Comparison of ENCODE assay signal across 23 cellular contexts in genomic region chrX:153526040-153526439, GRCh38. TPM values are rescaled to one million over a fixed set of nuclear protein-coding genes. Genes with fewer than 3 reads are reported as not detected.
A peak's percentile ranks its signal among the peaks of the same experiment; 100 is the strongest.
DNase-seq lines count a peak whose midpoint lies in the region; ATAC-seq and TF ChIP-seq lines count a peak whose summit lies in the region.
"Had no signal": no experiment of that assay in that cellular context is flagged by ENCODE, and none has a peak within 500 bp of the region (broad histone marks: within the 10 kb centered on the region; RNA-seq: fewer than 3 reads in every experiment).

No MANE protein-coding gene starts in this region.

- H3K36me3 ChIP-seq in BE2C = no peaks in the 10 kb centered on the region
- H3K36me3 ChIP-seq in HEK293 (ENCODE audit: control insufficient read depth in 2 of 2, insufficient read depth in 1 of 2, low read length in 2 of 2) = no peaks in the 10 kb centered on the region
- no peaks in the 10 kb centered on the region; the same call in 1 of the 2 replicates for H3K36me3 ChIP-seq in WERI-Rb-1
- H3K36me3 ChIP-seq in Karpas-422 (ENCODE audit: insufficient read depth, low read length) = no peaks in the 10 kb centered on the region
- H3K36me3 ChIP-seq: BLaER1, HAP-1 had no signal

- no peaks in the 10 kb centered on the region for H3K79me2 ChIP-seq in Karpas-422 (ENCODE audit: low read length)

- DNase-seq in BE2C = peak; percentile 70
- DNase-seq in NCI-H69 (lab: John Stamatoyannopoulos, UW) = peak; percentile 64
- peak; percentile 83 for DNase-seq in WERI-Rb-1
- DNase-seq in Karpas-422 = no peak
- DNase-seq in NCI-H146 treated with DMSO at 0.1 percent for 48 hours (lab: John Stamatoyannopoulos, UW; ENCODE audit: unreplicated experiment) = no peak
- DNase-seq: Caco-2; CD4-positive, alpha-beta T cell; MV-4-11; NCI-H2029; NCI-H774; RPMI8226; SHP77; T-helper 1 cell had no signal

- POLR2A ChIA-PET in HEK293 (lab: Yijun Ruan, JAX) = no interaction called here

- no peak overlapping the region for H2AFZ ChIP-seq in Karpas-422 (ENCODE audit: low read length)
- H2AFZ ChIP-seq: GM23338 had no signal

- H3K27me3 ChIP-seq in BE2C = no peaks in the 10 kb centered on the region
- peaks cover 15% of the 10 kb centered on the region for H3K27me3 ChIP-seq in WERI-Rb-1 (ENCODE audit: insufficient read depth, low read depth, severe bottlenecking)
- H3K27me3 ChIP-seq in Karpas-422 (ENCODE audit: low read length) = no peaks in the 10 kb centered on the region

- H3K4me2 ChIP-seq in Karpas-422 (ENCODE audit: low read depth, low read length, poor library complexity, severe bottlenecking) = no peak overlapping the region
- H3K4me2 ChIP-seq: A549, BLaER1, GM23338 had no signal

- H3K9me3 ChIP-seq in BE2C (no peaks in the 10 kb centered on the region), HEK293 (ENCODE audit: control insufficient read depth, insufficient read depth, low read depth, low read length) (no peaks in the 10 kb centered on the region), WERI-Rb-1 (ENCODE audit: severe bottlenecking) (no peaks in the 10 kb centered on the region), Karpas-422 (ENCODE audit: low read length) (no peaks in the 10 kb centered on the region)
- H3K9me3 ChIP-seq: A549, BLaER1, Caco-2, HAP-1 had no signal

- H3K9ac ChIP-seq in Karpas-422 (ENCODE audit: low read length) = no peak overlapping the region
- H3K9ac ChIP-seq: BLaER1 had no signal

- ATAC-seq in GM18861 (IDR thresholded peaks at IDR 0.05; ENCODE audit: unreplicated experiment) (no peak), GM21528 (IDR thresholded peaks at IDR 0.05; ENCODE audit: low FRiP score, unreplicated experiment) (no peak)
- ATAC-seq: A549, GM23338 had no signal

- H3K9me2 ChIP-seq in Karpas-422 (replicated peaks; ENCODE audit: insufficient read depth, low read length) = no peaks in the 10 kb centered on the region

- TF ChIP-seq CTCF in BE2C (IDR thresholded peaks at IDR 0.05; ENCODE audit: low read depth, low read length) (no peak), HEK293 (tag by site-specific recombination; IDR thresholded peaks at IDR 0.05) (no peak), WERI-Rb-1 (IDR thresholded peaks at IDR 0.05; ENCODE audit: low read depth, low read length) (no peak)

- H4K20me1 ChIP-seq in Karpas-422 (ENCODE audit: insufficient read depth, low read depth, low read length) = no peaks in the 10 kb centered on the region

- H3K4me3 ChIP-seq in BE2C (ENCODE audit: low read depth, low read length) (no peak overlapping the region; the same call in 1 of the 2 replicates), HEK293 (ENCODE audit: low read depth, low read length) (no peak overlapping the region), WERI-Rb-1 (ENCODE audit: low read depth, low read length) (no peak overlapping the region), Karpas-422 (ENCODE audit: low read length) (no peak overlapping the region)
- H3K4me3 ChIP-seq: A549, BLaER1, GM23338, HAP-1 had no signal

- H3K27ac ChIP-seq in HEK293 (ENCODE audit: extremely low read depth, low read depth, low read length) = no peak overlapping the region
- peak overlapping the region; percentile 77 for H3K27ac ChIP-seq in WERI-Rb-1
- H3K27ac ChIP-seq in Karpas-422 (ENCODE audit: low read length) = no peak overlapping the region
- H3K27ac ChIP-seq: A549, BLaER1 had no signal

- CTCF ChIA-PET in HEK293 (lab: Yijun Ruan, JAX) = interaction anchor here (0.6 kb wide), 2 partner anchors 55 to 90 kb away, joined by 3 to 4 read pairs; no protein-coding TSS in a partner anchor

- H3K4me1 ChIP-seq in BE2C (peaks cover 36% of the 10 kb centered on the region), HEK293 (ENCODE audit: control insufficient read depth, insufficient read depth, low read length) (no peaks in the 10 kb centered on the region), Karpas-422 (ENCODE audit: low read length) (no peaks in the 10 kb centered on the region)
- H3K4me1 ChIP-seq: Caco-2, HAP-1 had no signal

TF ChIP-seq in HEK293, 187 proteins besides CTCF, POLR2A, EP300 and RAD21:
- no peak for TF ChIP-seq ZBTB49 (tag by site-specific recombination; IDR thresholded peaks at IDR 0.05; ENCODE audit: low read depth)
- peak; percentile 80 for TF ChIP-seq EGR2 (tag by site-specific recombination; IDR thresholded peaks at IDR 0.05; ENCODE audit: low read depth)
- TF ChIP-seq KLF16 (tag by site-specific recombination; IDR thresholded peaks at IDR 0.05) = no peak
- no peak for TF ChIP-seq ZNF416 (tag by site-specific recombination; IDR thresholded peaks at IDR 0.05)
- peak; percentile 62 for TF ChIP-seq ZIC2 (tag by site-specific recombination; IDR thresholded peaks at IDR 0.05)
- peak; percentile 79 for TF ChIP-seq ZFHX2 (tag by site-specific recombination; conservative IDR thresholded peaks at IDR 0.05)
- no peak for TF ChIP-seq ZNF121 (tag by site-specific recombination; IDR thresholded peaks at IDR 0.05)
- no peak for TF ChIP-seq ZNF324 (tag by site-specific recombination; IDR thresholded peaks at IDR 0.05)
- no peak for TF ChIP-seq ZBTB26 (tag by site-specific recombination; optimal IDR thresholded peaks at IDR 0.05)
- TF ChIP-seq ZNF488 (tag by site-specific recombination; IDR thresholded peaks at IDR 0.05) = no peak
- no peak for TF ChIP-seq ZNF660 (tag by site-specific recombination; IDR thresholded peaks at IDR 0.05)
- TF ChIP-seq PATZ1 (tag by site-specific recombination; IDR thresholded peaks at IDR 0.05) = no peak
- no peak for TF ChIP-seq ZNF677 (tag by site-specific recombination; IDR thresholded peaks at IDR 0.05)
- no peak for TF ChIP-seq ZNF596 (tag by site-specific recombination; IDR thresholded peaks at IDR 0.05)
- no peak for TF ChIP-seq ZNF544 (tag by site-specific recombination; IDR thresholded peaks at IDR 0.05)
- TF ChIP-seq ZNF610 (tag by site-specific recombination; IDR thresholded peaks at IDR 0.05; ENCODE audit: borderline replicate concordance) = no peak
- TF ChIP-seq ZNF2 (tag by site-specific recombination; IDR thresholded peaks at IDR 0.05) = no peak

RNA-seq across cellular contexts. Expression of gene ATP2B3, which starts 8.6 kb away (rescaled TPM):
- 13.1 TPM for polyA plus RNA-seq in BE2C (2012; ENCODE audit: insufficient read depth, insufficient read length, low read depth)
- not detected in 2 replicates for total RNA-seq in Karpas-422 (2014; rRNA removed; shearing (Covaris generic); ENCODE audit: low replicate concordance)
- total RNA-seq: Caco-2; CD4-positive, alpha-beta T cell; G401; M059J; NCI-H460 had no signal
- polyA plus RNA-seq: GM23338 had no signal

RNA-seq across cellular contexts. Expression of gene BGN, which starts 31.3 kb away (rescaled TPM):
- polyA plus RNA-seq in BE2C (2012; ENCODE audit: insufficient read depth, insufficient read length, low read depth) = 54.0 TPM
- total RNA-seq in Karpas-422 (2014; rRNA removed; shearing (Covaris generic); ENCODE audit: low replicate concordance) = not detected in 2 replicates
- total RNA-seq: CD4-positive, alpha-beta T cell; G401 had no signal

RNA-seq across cellular contexts. Expression of gene HAUS7, which starts 55.7 kb away (rescaled TPM):
- 81.5 TPM for polyA plus RNA-seq in BE2C (2012; ENCODE audit: insufficient read depth, insufficient read length, low read depth)
- 36.2 and 47.6 TPM in 2 replicates for total RNA-seq in Karpas-422 (2014; rRNA removed; shearing (Covaris generic); ENCODE audit: low replicate concordance)

Comparison
In these comparisons a context has a peak if more than half of its experiments do, and no peak if none do; other contexts are left out.
1. DNase-seq: peak in BE2C (single experiment), NCI-H69 (single experiment) and WERI-Rb-1 (single experiment); none in Karpas-422 (single experiment) and NCI-H146 treated with DMSO at 0.1 percent for 48 hours (single experiment).